In the genomic region with DNA sequence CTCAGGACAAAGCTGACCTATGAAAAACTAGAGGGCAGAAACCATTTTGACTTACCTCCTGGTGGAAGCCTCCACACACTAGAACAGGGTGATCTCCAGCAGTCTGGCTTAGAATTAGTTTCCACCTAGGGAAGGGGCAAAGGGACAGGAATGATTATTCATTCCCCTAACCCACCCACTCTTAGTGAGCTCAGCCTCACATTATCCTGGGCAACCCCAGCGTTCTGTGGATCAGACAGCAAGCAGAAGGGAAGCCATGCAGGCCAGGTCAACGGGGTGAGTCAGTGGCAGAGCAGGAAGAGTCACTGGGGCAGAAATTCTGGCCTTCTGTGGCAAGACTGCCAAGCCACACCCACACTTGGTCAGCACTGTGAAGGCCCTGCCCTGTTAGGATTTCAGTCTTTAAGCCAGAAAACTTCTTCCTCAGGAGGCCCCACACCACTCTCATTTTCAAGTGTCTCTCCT, we compare ENCODE assay signal across 1 cellular context.
TF ChIP-seq lines count a peak whose summit lies in the region.

No MANE protein-coding gene starts in this region.

TF ChIP-seq in GM12878, 131 proteins besides CTCF, POLR2A, EP300 and RAD21:
- TF ChIP-seq ZNF622 (IDR thresholded peaks at IDR 0.05) = no peak
- 0 out of 2 replicates have a peak, but pooled peaks have one; percentile 7 for TF ChIP-seq DPF2 (IDR thresholded peaks at IDR 0.05)
- no peak for TF ChIP-seq TCF7 (IDR thresholded peaks at IDR 0.05; ENCODE audit: borderline replicate concordance)
- peak; percentile 33; the same call in 1 of the 2 replicates for TF ChIP-seq EED (IDR thresholded peaks at IDR 0.05; ENCODE audit: low read depth)
- no peak for TF ChIP-seq FOXM1 (IDR thresholded peaks at IDR 0.05; ENCODE audit: low read depth, low read length)
- TF ChIP-seq, protein P1, sequence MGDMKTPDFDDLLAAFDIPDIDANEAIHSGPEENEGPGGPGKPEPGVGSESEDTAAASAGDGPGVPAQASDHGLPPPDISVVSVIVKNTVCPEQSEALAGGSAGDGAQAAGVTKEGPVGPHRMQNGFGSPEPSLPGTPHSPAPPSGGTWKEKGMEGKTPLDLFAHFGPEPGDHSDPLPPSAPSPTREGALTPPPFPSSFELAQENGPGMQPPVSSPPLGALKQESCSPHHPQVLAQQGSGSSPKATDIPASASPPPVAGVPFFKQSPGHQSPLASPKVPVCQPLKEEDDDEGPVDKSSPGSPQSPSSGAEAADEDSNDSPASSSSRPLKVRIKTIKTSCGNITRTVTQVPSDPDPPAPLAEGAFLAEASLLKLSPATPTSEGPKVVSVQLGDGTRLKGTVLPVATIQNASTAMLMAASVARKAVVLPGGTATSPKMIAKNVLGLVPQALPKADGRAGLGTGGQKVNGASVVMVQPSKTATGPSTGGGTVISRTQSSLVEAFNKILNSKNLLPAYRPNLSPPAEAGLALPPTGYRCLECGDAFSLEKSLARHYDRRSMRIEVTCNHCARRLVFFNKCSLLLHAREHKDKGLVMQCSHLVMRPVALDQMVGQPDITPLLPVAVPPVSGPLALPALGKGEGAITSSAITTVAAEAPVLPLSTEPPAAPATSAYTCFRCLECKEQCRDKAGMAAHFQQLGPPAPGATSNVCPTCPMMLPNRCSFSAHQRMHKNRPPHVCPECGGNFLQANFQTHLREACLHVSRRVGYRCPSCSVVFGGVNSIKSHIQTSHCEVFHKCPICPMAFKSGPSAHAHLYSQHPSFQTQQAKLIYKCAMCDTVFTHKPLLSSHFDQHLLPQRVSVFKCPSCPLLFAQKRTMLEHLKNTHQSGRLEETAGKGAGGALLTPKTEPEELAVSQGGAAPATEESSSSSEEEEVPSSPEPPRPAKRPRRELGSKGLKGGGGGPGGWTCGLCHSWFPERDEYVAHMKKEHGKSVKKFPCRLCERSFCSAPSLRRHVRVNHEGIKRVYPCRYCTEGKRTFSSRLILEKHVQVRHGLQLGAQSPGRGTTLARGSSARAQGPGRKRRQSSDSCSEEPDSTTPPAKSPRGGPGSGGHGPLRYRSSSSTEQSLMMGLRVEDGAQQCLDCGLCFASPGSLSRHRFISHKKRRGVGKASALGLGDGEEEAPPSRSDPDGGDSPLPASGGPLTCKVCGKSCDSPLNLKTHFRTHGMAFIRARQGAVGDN (IDR thresholded peaks at IDR 0.05) = peak; percentile 71
- TF ChIP-seq RAD51 (IDR thresholded peaks at IDR 0.05) = no peak
- TF ChIP-seq, protein P2, sequence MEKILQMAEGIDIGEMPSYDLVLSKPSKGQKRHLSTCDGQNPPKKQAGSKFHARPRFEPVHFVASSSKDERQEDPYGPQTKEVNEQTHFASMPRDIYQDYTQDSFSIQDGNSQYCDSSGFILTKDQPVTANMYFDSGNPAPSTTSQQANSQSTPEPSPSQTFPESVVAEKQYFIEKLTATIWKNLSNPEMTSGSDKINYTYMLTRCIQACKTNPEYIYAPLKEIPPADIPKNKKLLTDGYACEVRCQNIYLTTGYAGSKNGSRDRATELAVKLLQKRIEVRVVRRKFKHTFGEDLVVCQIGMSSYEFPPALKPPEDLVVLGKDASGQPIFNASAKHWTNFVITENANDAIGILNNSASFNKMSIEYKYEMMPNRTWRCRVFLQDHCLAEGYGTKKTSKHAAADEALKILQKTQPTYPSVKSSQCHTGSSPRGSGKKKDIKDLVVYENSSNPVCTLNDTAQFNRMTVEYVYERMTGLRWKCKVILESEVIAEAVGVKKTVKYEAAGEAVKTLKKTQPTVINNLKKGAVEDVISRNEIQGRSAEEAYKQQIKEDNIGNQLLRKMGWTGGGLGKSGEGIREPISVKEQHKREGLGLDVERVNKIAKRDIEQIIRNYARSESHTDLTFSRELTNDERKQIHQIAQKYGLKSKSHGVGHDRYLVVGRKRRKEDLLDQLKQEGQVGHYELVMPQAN (conservative IDR thresholded peaks at IDR 0.05) = no peak
- TF ChIP-seq GATAD2B (conservative IDR thresholded peaks at IDR 0.05; ENCODE audit: low read depth) = no peak; the same call in 1 of the 2 replicates
- TF ChIP-seq RUNX3 (IDR thresholded peaks at IDR 0.05; ENCODE audit: low read length) = peak; percentile 41
- no peak for TF ChIP-seq MTA2 (IDR thresholded peaks at IDR 0.05; ENCODE audit: low read depth)
- TF ChIP-seq NR2F1 (conservative IDR thresholded peaks at IDR 0.05) = peak; percentile 63; the same call in 1 of the 2 replicates
TF ChIP-seq in GM12878: peak in this region for 5.
